ENCODE assay signal across 17 cellular contexts in genomic region chr11:43983221-43983795, GRCh38. TPM values are rescaled to one million over a fixed set of nuclear protein-coding genes. Genes with fewer than 3 reads are reported as not detected.
DNase-seq lines count a peak whose midpoint lies in the region; ATAC-seq and TF ChIP-seq lines count a peak whose summit lies in the region.
"Had no signal": no experiment of that assay in that cellular context is flagged by ENCODE, and none has a peak within 500 bp of the region (broad histone marks: within the 10 kb centered on the region; RNA-seq: fewer than 3 reads in every experiment).

No MANE protein-coding gene starts in this region.

- no peak for ATAC-seq in HG02571 (IDR thresholded peaks at IDR 0.05; ENCODE audit: unreplicated experiment)
- ATAC-seq in effector memory CD8-positive, alpha-beta T cell (replicated peaks), result no peak

- peaks cover 25% of the 10 kb centered on the region for H3K4me1 Mint-ChIP-seq in HFFc6 (ENCODE audit: low read depth)
- H3K4me1 Mint-ChIP-seq in effector memory CD8-positive, alpha-beta T cell (ENCODE audit: low read depth in 2 of 2), result no peaks in the 10 kb centered on the region
- H3K4me1 Mint-ChIP-seq: B cell had no signal

- H3K9me3 Mint-ChIP-seq in HFFc6, result no peaks in the 10 kb centered on the region
- no peaks in the 10 kb centered on the region for H3K9me3 Mint-ChIP-seq in effector memory CD8-positive, alpha-beta T cell
- H3K9me3 Mint-ChIP-seq: CD4-positive, alpha-beta T cell had no signal

- H3K36me3 Mint-ChIP-seq in HFFc6 (ENCODE audit: low read depth), result no peaks in the 10 kb centered on the region
- H3K36me3 Mint-ChIP-seq in effector memory CD8-positive, alpha-beta T cell (ENCODE audit: insufficient read depth), result no peaks in the 10 kb centered on the region

- H3K27ac Mint-ChIP-seq in HFFc6, result no peak overlapping the region
- H3K27ac Mint-ChIP-seq in effector memory CD8-positive, alpha-beta T cell, result no peak overlapping the region
- H3K27ac Mint-ChIP-seq: B cell; CD4-positive, alpha-beta T cell had no signal

- no peak for TF ChIP-seq CTCF in HFFc6 (IDR thresholded peaks at IDR 0.05)

- peaks cover 12% of the 10 kb centered on the region for H3K27me3 Mint-ChIP-seq in HFFc6 (ENCODE audit: insufficient read depth)
- peaks cover 55 to 84% of the 10 kb centered on the region in 2 donors for H3K27me3 Mint-ChIP-seq in effector memory CD8-positive, alpha-beta T cell

- no peak overlapping the region for H3K4me3 Mint-ChIP-seq in HFFc6
- H3K4me3 Mint-ChIP-seq in effector memory CD8-positive, alpha-beta T cell, result no peak overlapping the region
- H3K4me3 Mint-ChIP-seq: B cell; CD4-positive, alpha-beta T cell had no signal

- DNase-seq in HFFc6 (peak; percentile 32), amniotic epithelial cell (ENCODE audit: low read depth) (peak; percentile 28), iris pigment epithelial cell (ENCODE audit: low read depth) (peak; percentile 21), renal cortical epithelial cell (ENCODE audit: low read depth) (peak; percentile 84), HUDEP-2 (lab: John Stamatoyannopoulos, UW; ENCODE audit: unreplicated experiment in 76 of 76) (no peak)
- no peak for DNase-seq in effector memory CD8-positive, alpha-beta T cell
- DNase-seq: Calu3; CD4-positive, alpha-beta T cell; DMS79 treated with DMSO at 0.1 percent for 48 hours; GOT3; MG63; NCI-H1092; NCI-H2081 treated with DMSO at 0.1 percent for 48 hours; NCI-H524; SIG-M5 had no signal

RNA-seq across cellular contexts. Expression of gene C11orf96, which starts 40.9 kb away (rescaled TPM):
- total RNA-seq in HFFc6 (2021; fragmentation: NEBNext Ultra II Directional; extraction: Animal tissue kit (Norgen Biotek cat#: 25700)), result under 1 TPM; 0.23 to 0.37 (median 0.33) TPM
- total RNA-seq in renal cortical epithelial cell, result 0.85 and 0.87 TPM in 2 replicates
- total RNA-seq: CD4-positive, alpha-beta T cell had no signal

Comparison
In these comparisons a context has a peak if more than half of its experiments do, and no peak if none do; other contexts are left out.
1. DNase-seq: peak in HFFc6 (single experiment), amniotic epithelial cell (single experiment), iris pigment epithelial cell (single experiment) and renal cortical epithelial cell (single experiment); none in effector memory CD8-positive, alpha-beta T cell (0 of 3) and HUDEP-2 (0 of 76).